In the genomic region with DNA sequence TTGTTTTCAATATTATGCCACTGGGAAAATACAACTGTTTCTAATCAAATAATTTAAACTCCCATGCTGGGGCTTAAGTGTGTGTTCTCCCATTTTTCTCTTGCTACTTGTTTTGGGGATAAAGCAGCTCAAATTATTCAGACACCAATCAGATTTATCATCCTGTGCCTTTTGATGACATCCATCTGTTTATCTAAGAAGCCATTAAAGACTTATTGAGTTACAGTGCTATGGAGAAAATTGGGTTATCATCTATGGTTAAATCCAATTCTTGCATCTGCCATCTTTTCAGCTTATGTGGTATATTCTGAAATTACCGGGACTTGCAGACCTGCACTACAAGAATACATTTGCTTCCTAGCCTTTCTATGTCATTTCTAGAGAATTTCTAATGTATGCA, we compare ENCODE assay signal across 31 cellular contexts.
"Had no signal": no experiment of that assay in that cellular context is flagged by ENCODE, and none has a peak within 500 bp of the region (broad histone marks: within the 10 kb centered on the region; RNA-seq: fewer than 3 reads in every experiment).

No MANE protein-coding gene starts in this region.

- H3K36me3 ChIP-seq: adrenal gland, colonic mucosa, esophagus squamous epithelium, gastroesophageal sphincter had no signal

- H3K27ac ChIP-seq: adrenal gland, body of pancreas, colonic mucosa, epithelial cell of prostate, esophagus squamous epithelium, gastroesophageal sphincter had no signal

- H3K9me3 Mint-ChIP-seq: activated CD4-positive, alpha-beta memory T cell treated with anti-CD3 and anti-CD28 coated beads for 36 hours; activated CD4-positive, alpha-beta T cell treated with anti-CD3 and anti-CD28 coated beads, Interleukin-2, amount 10 ng/mL, durations not matched to agents 24 days and 14 days; activated naive CD4-positive, alpha-beta T cell treated with anti-CD3 and anti-CD28 coated beads for 36 hours; activated naive CD4-positive, alpha-beta T cell treated with anti-CD3 and anti-CD28 coated beads, Interleukin-2, amount 50 U/mL, for 24 hours; activated naive CD8-positive, alpha-beta T cell treated with anti-CD3 and anti-CD28 coated beads for 36 hours; activated T-helper 1 cell treated with anti-CD3 and anti-CD28 coated beads, Interleukin-12 subunit alpha, Interleukin-12 subunit beta, Interleukin-2, Interleukin-4 antibody, amounts not matched to agents 30 ng/mL and 10 ng/mL and 1 ng/mL, durations not matched to agents 14 hours and 24 hours and 36 hours; activated T-helper 2 cell treated with anti-CD3 and anti-CD28 coated beads, Interferon-gamma antibody, Interleukin-2, Interleukin-4, amounts not matched to agents 10 μg/mL and 5 μg/mL and 100 μg/mL, durations not matched to agents 14 hours and 24 hours and 36 hours had no signal

- DNase-seq: activated CD4-positive, alpha-beta memory T cell treated with anti-CD3 and anti-CD28 coated beads for 36 hours; activated CD4-positive, alpha-beta T cell treated with anti-CD3 and anti-CD28 coated beads for 36 hours; activated CD4-positive, alpha-beta T cell treated with anti-CD3 and anti-CD28 coated beads, Interleukin-2, amount 10 ng/mL, durations not matched to agents 24 days and 14 days; activated CD4-positive, CD25-positive, alpha-beta regulatory T cell; activated CD4-positive, CD25-positive, alpha-beta regulatory T cell treated with anti-CD3 and anti-CD28 coated beads, Interleukin-2, amount 50 U/mL, for 72 hours; activated CD8-positive, alpha-beta memory T cell treated with anti-CD3 and anti-CD28 coated beads, Interleukin-2, amount 10 ng/mL, durations not matched to agents 7 days and 5 days; activated CD8-positive, alpha-beta memory T cell treated with anti-CD3 and anti-CD28 coated beads, Interleukin-2, amount 50 U/mL, for 4 hours; activated CD8-positive, alpha-beta T cell treated with anti-CD3 and anti-CD28 coated beads, Interleukin-2, amount 10 ng/mL, durations not matched to agents 7 days and 5 days; activated effector memory CD4-positive, alpha-beta T cell treated with anti-CD3 and anti-CD28 coated beads, Interleukin-2, amount 50 U/mL, for 16 hours; activated naive CD4-positive, alpha-beta T cell treated with anti-CD3 and anti-CD28 coated beads for 36 hours; activated naive CD8-positive, alpha-beta T cell treated with anti-CD3 and anti-CD28 coated beads for 36 hours; activated naive CD8-positive, alpha-beta T cell treated with anti-CD3 and anti-CD28 coated beads, Interleukin-2, amount 50 U/mL, for 24 hours; activated T-cell treated with anti-CD3 and anti-CD28 coated beads, Interleukin-2, amount 50 U/mL, for 1 hour; activated T-cell treated with anti-CD3 and anti-CD28 coated beads, Interleukin-2, amount 50 U/mL, for 48 hours; adrenal gland; amygdala; aorta; body of pancreas; caudate nucleus; cerebellar nuclear complex; colonic mucosa; effector CD8-positive, alpha-beta T cell; esophagus squamous epithelium; foreskin melanocyte; head of caudate nucleus; T-helper 2 cell had no signal

- H3K27me3 ChIP-seq: adrenal gland, body of pancreas, colonic mucosa, esophagus squamous epithelium, gastroesophageal sphincter had no signal

- H3K4me1 Mint-ChIP-seq: activated CD4-positive, alpha-beta T cell treated with anti-CD3 and anti-CD28 coated beads for 36 hours; activated CD4-positive, alpha-beta T cell treated with anti-CD3 and anti-CD28 coated beads, Interleukin-2, amount 10 ng/mL, durations not matched to agents 24 days and 14 days; activated CD8-positive, alpha-beta memory T cell treated with anti-CD3 and anti-CD28 coated beads, Interleukin-2, amount 10 ng/mL, durations not matched to agents 7 days and 5 days; activated naive CD4-positive, alpha-beta T cell treated with anti-CD3 and anti-CD28 coated beads, Interleukin-2, amount 50 U/mL, for 24 hours; activated naive CD8-positive, alpha-beta T cell treated with anti-CD3 and anti-CD28 coated beads for 36 hours; activated naive CD8-positive, alpha-beta T cell treated with anti-CD3 and anti-CD28 coated beads, Interleukin-2, amount 50 U/mL, for 24 hours had no signal

- H3K36me3 Mint-ChIP-seq: activated CD4-positive, alpha-beta memory T cell treated with anti-CD3 and anti-CD28 coated beads for 36 hours; activated CD8-positive, alpha-beta memory T cell treated with anti-CD3 and anti-CD28 coated beads, Interleukin-2, amount 10 ng/mL, durations not matched to agents 7 days and 5 days; activated naive CD4-positive, alpha-beta T cell treated with anti-CD3 and anti-CD28 coated beads, Interleukin-2, amount 50 U/mL, for 24 hours; activated naive CD8-positive, alpha-beta T cell treated with anti-CD3 and anti-CD28 coated beads for 36 hours had no signal

- H3K9me3 ChIP-seq: adrenal gland, body of pancreas, colonic mucosa, esophagus squamous epithelium, gastroesophageal sphincter had no signal

- H3K27me3 Mint-ChIP-seq: activated CD4-positive, alpha-beta memory T cell treated with anti-CD3 and anti-CD28 coated beads for 36 hours; activated CD4-positive, alpha-beta T cell treated with anti-CD3 and anti-CD28 coated beads for 36 hours; activated CD4-positive, alpha-beta T cell treated with anti-CD3 and anti-CD28 coated beads, Interleukin-2, amount 10 ng/mL, durations not matched to agents 24 days and 14 days; activated CD8-positive, alpha-beta memory T cell treated with anti-CD3 and anti-CD28 coated beads, Interleukin-2, amount 10 ng/mL, durations not matched to agents 7 days and 5 days; activated naive CD4-positive, alpha-beta T cell treated with anti-CD3 and anti-CD28 coated beads, Interleukin-2, amount 50 U/mL, for 24 hours had no signal

- H3K4me1 ChIP-seq: adrenal gland, body of pancreas, colonic mucosa, esophagus squamous epithelium, gastroesophageal sphincter had no signal

- H3K27ac Mint-ChIP-seq: activated CD4-positive, alpha-beta memory T cell treated with anti-CD3 and anti-CD28 coated beads for 36 hours; activated CD4-positive, alpha-beta T cell treated with anti-CD3 and anti-CD28 coated beads for 36 hours; activated CD4-positive, alpha-beta T cell treated with anti-CD3 and anti-CD28 coated beads, Interleukin-2, amount 10 ng/mL, durations not matched to agents 24 days and 14 days; activated CD8-positive, alpha-beta memory T cell treated with anti-CD3 and anti-CD28 coated beads, Interleukin-2, amount 10 ng/mL, durations not matched to agents 7 days and 5 days; activated CD8-positive, alpha-beta T cell treated with anti-CD3 and anti-CD28 coated beads, Interleukin-2, amount 10 ng/mL, durations not matched to agents 7 days and 5 days; activated naive CD4-positive, alpha-beta T cell treated with anti-CD3 and anti-CD28 coated beads for 36 hours; activated naive CD4-positive, alpha-beta T cell treated with anti-CD3 and anti-CD28 coated beads, Interleukin-2, amount 50 U/mL, for 24 hours; activated naive CD8-positive, alpha-beta T cell treated with anti-CD3 and anti-CD28 coated beads for 36 hours; activated naive CD8-positive, alpha-beta T cell treated with anti-CD3 and anti-CD28 coated beads, Interleukin-2, amount 50 U/mL, for 24 hours; activated T-helper 1 cell treated with anti-CD3 and anti-CD28 coated beads, Interleukin-12 subunit alpha, Interleukin-12 subunit beta, Interleukin-2, Interleukin-4 antibody, amounts not matched to agents 30 ng/mL and 10 ng/mL and 1 ng/mL, durations not matched to agents 14 hours and 24 hours and 36 hours; activated T-helper 2 cell treated with anti-CD3 and anti-CD28 coated beads, Interferon-gamma antibody, Interleukin-2, Interleukin-4, amounts not matched to agents 10 μg/mL and 5 μg/mL and 100 μg/mL, durations not matched to agents 14 hours and 24 hours and 36 hours had no signal

- H3K4me3 ChIP-seq: adrenal gland, body of pancreas, colonic mucosa, esophagus squamous epithelium, gastroesophageal sphincter had no signal

- H3K4me3 Mint-ChIP-seq: activated CD4-positive, alpha-beta memory T cell treated with anti-CD3 and anti-CD28 coated beads for 36 hours; activated CD4-positive, alpha-beta T cell treated with anti-CD3 and anti-CD28 coated beads for 36 hours; activated CD4-positive, alpha-beta T cell treated with anti-CD3 and anti-CD28 coated beads, Interleukin-2, amount 10 ng/mL, durations not matched to agents 24 days and 14 days; activated CD8-positive, alpha-beta memory T cell treated with anti-CD3 and anti-CD28 coated beads, Interleukin-2, amount 10 ng/mL, durations not matched to agents 7 days and 5 days; activated CD8-positive, alpha-beta T cell treated with anti-CD3 and anti-CD28 coated beads, Interleukin-2, amount 10 ng/mL, durations not matched to agents 7 days and 5 days; activated naive CD4-positive, alpha-beta T cell treated with anti-CD3 and anti-CD28 coated beads for 36 hours; activated naive CD4-positive, alpha-beta T cell treated with anti-CD3 and anti-CD28 coated beads, Interleukin-2, amount 50 U/mL, for 24 hours; activated naive CD8-positive, alpha-beta T cell treated with anti-CD3 and anti-CD28 coated beads for 36 hours; activated naive CD8-positive, alpha-beta T cell treated with anti-CD3 and anti-CD28 coated beads, Interleukin-2, amount 50 U/mL, for 24 hours; activated T-helper 1 cell treated with anti-CD3 and anti-CD28 coated beads, Interleukin-12 subunit alpha, Interleukin-12 subunit beta, Interleukin-2, Interleukin-4 antibody, amounts not matched to agents 30 ng/mL and 10 ng/mL and 1 ng/mL, durations not matched to agents 14 hours and 24 hours and 36 hours had no signal
